8 cellular contexts compared by ENCODE assay signal in genomic region chr1:226125097-226125630, GRCh38.
DNase-seq lines count a peak whose midpoint lies in the region; ATAC-seq lines count a peak whose summit lies in the region.

No MANE protein-coding gene starts in this region.

- ATAC-seq in HG03045 (IDR thresholded peaks at IDR 0.05; ENCODE audit: unreplicated experiment) (peak; percentile 16), GM19467 (IDR thresholded peaks at IDR 0.05; ENCODE audit: unreplicated experiment) (no peak)
- ATAC-seq in activated CD4-positive, CD25-positive, alpha-beta regulatory T cell treated with anti-CD3 and anti-CD28 coated beads, Interleukin-2, amount 50 U/mL, for 24 hours = peak; percentile 14 to 36

- no peak overlapping the region for H3K27ac ChIP-seq in caudate nucleus (ENCODE audit: low read depth, low read length)

- DNase-seq in ELR (ENCODE audit: low read depth) = peak; percentile 75
- peak; percentile 42 for DNase-seq in NCI-H446 treated with DMSO at 0.1 percent for 48 hours (lab: John Stamatoyannopoulos, UW)
- peak in 58 of 61 donors; percentile 11 to 84 (median 62) for DNase-seq in caudate nucleus (lab: John Stamatoyannopoulos, UW)
- DNase-seq in kidney tubule cell (ENCODE audit: low spot score) = peak; percentile 85
- DNase-seq in stimulated activated CD4-positive, alpha-beta T cell treated with anti-CD3 and anti-CD28 coated beads, Interleukin-2, amount 100 ng/mL, for 24 hours = peak; percentile 94 to 96

Comparison
In these comparisons a context has a peak if more than half of its experiments do, and no peak if none do; other contexts are left out.
1. DNase-seq: peak in every context shown above with its lines; median percentile 95 in stimulated activated CD4-positive, alpha-beta T cell treated with anti-CD3 and anti-CD28 coated beads, Interleukin-2, amount 100 ng/mL, for 24 hours; 85 in kidney tubule cell; 75 in ELR; 62 in caudate nucleus; 42 in NCI-H446 treated with DMSO at 0.1 percent for 48 hours.